Comparison of ENCODE assay signal across 8 cellular contexts in the genomic region with DNA sequence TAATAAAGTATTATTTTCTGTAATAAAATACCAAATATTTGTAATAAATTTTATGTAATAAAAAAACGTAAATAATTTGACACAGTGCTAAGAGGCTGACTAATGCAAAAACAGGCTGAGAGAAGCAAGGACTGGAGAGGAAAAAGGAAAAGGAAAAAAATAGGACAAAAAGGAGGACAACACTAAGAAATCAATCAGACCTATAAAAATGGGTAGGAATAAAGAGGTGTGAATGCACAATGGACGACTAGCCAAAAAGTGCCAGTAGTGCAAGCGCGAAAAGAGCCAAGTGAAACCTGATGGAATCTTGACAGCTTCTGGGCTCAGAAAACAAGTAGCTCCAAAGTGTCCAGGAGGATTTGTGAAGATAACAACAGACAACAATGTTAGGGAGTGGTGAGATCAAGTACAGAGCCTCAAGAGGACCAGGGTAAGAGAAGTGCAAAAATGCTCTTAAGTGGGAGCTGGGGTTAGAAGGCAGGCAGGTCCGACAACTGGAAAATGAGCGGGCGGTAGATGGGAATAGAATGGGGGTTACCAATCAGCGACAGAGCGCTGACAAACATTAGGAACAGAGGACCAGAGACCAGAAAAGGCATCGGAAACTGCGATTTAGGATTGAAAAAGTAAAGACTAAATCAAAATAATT. TPM values are rescaled to one million over a fixed set of nuclear protein-coding genes. Genes with fewer than 3 reads are reported as not detected.
DNase-seq lines count a peak whose midpoint lies in the region; ATAC-seq, FAIRE-seq and TF ChIP-seq lines count a peak whose summit lies in the region.

No MANE protein-coding gene starts in this region.

- 0 out of 2 replicates have a peak, but pooled peaks cover 7% of the 10 kb centered on the region for H4K20me1 ChIP-seq in HepG2 (ENCODE audit: insufficient read depth, low read length)

- H3K36me3 ChIP-seq in BJ (ENCODE audit: control insufficient read depth, insufficient read depth, low read length) (no peaks in the 10 kb centered on the region), HepG2 (replicated peaks in 1 of 2; ENCODE audit: control insufficient read depth in 1 of 2, insufficient read depth in 2 of 2, low read length in 2 of 2) (no peaks in the 10 kb centered on the region), transverse colon (no peaks in the 10 kb centered on the region)

- WGBS in HepG2 (ENCODE audit: low lambda C conversion rate) = 2% methylated on average over 11 of the region's 11 CpGs
- WGBS in transverse colon (ENCODE audit: low coverage in 1 of 2), 2 donors = 8 to 17% methylated on average over 6 to 11 of the region's 11 CpGs

- TF ChIP-seq CTCF in BJ (IDR thresholded peaks at IDR 0.05; ENCODE audit: insufficient read depth, low read depth, low read length) (no peak), cardiac fibroblast (IDR thresholded peaks at IDR 0.05; ENCODE audit: low read depth, low read length) (no peak), HepG2 (CRISPR knock-in tag; IDR thresholded peaks at IDR 0.05) (no peak), transverse colon (IDR thresholded peaks at IDR 0.05) (no peak)

- H3K9ac ChIP-seq in HepG2 (ENCODE audit: insufficient read depth, low read depth, low read length) = peak overlapping the region; percentile 92

- TF ChIP-seq EP300 in HepG2 (IDR thresholded peaks at IDR 0.05; ENCODE audit: low read depth in 2 of 2, low read length in 2 of 2) = no peak
- TF ChIP-seq EP300 in HepG2 (CRISPR knock-in tag; IDR thresholded peaks at IDR 0.05; ENCODE audit: borderline replicate concordance) = no peak
- no peak for TF ChIP-seq EP300 in transverse colon (IDR thresholded peaks at IDR 0.05; ENCODE audit: low read depth)

- in situ Hi-C loops in HepG2 (cut with HindIII; ENCODE audit: extremely low pct_ligation_motif_present, low pct_unique_long_range_greater_than_20kb) = no loop called here
- in situ Hi-C loops in transverse colon (cut with MboI; ENCODE audit: low pct_ligation_motif_present in 1 of 4, low pct_unique_long_range_greater_than_20kb in 1 of 4, low sequenced_read_pairs in 3 of 4) = loop anchor here in 2 of 4 donors (10.0 kb wide), 2 partner anchors 91 to 109 kb away; partner anchors contain the start of gene MRPS33 (in 1 of the 2)

- no peak for TF ChIP-seq RAD21 in HepG2 (CRISPR knock-in tag; IDR thresholded peaks at IDR 0.05)

- H3K9me3 ChIP-seq in HepG2 (ENCODE audit: low read length) (no peaks in the 10 kb centered on the region), transverse colon (no peaks in the 10 kb centered on the region)

- DNase-seq in BJ (ENCODE audit: low read depth) = no peak
- peak; percentile 6 to 52 for DNase-seq in Kasumi-1 (lab: John Stamatoyannopoulos, UW)
- peak; percentile 28 to 35 for DNase-seq in cardiac fibroblast (ENCODE audit: low read depth in 2 of 2)
- DNase-seq in HepG2 (ENCODE audit: low spot score) = no peak
- no peak for DNase-seq in transverse colon
- DNase-seq in activated CD4-positive, alpha-beta T cell treated with anti-CD3 and anti-CD28 coated beads, Interleukin-2, amount 50 U/mL, for 4 hours = no peak

- TF ChIP-seq POLR2A in HepG2 (IDR thresholded peaks at IDR 0.05; ENCODE audit: insufficient read depth in 1 of 2, low read depth in 2 of 2, low read length in 2 of 2) = no peak
- TF ChIP-seq POLR2A in transverse colon (IDR thresholded peaks at IDR 0.05) = no peak

- no peaks in the 10 kb centered on the region for H3K27me3 ChIP-seq in BJ (ENCODE audit: control insufficient read depth, insufficient read depth, low read length)
- no peaks in the 10 kb centered on the region; a peak in 1 of 5 replicates for H3K27me3 ChIP-seq in HepG2 (ENCODE audit: control insufficient read depth in 1 of 2, insufficient read depth in 2 of 2, low read length in 2 of 2)
- H3K27me3 ChIP-seq in transverse colon = no peaks in the 10 kb centered on the region

- H2AFZ ChIP-seq in HepG2 (ENCODE audit: low read length) = no peak overlapping the region

- CTCF ChIA-PET in BJ (lab: Yijun Ruan, JAX) = interaction anchor here (1.7 kb wide), 1 partner anchor 112 kb away, joined by 8 read pairs; no protein-coding TSS in a partner anchor
- CTCF ChIA-PET in HepG2 (lab: Yijun Ruan, JAX; ENCODE audit: low intra/inter-chr PET ratio, low total read pairs) = no interaction called here

- peak overlapping the region; percentile 89 for H3K4me3 ChIP-seq in BJ (ENCODE audit: low read depth, low read length)
- peak overlapping the region; percentile 83 to 90 for H3K4me3 ChIP-seq in cardiac fibroblast (replicated peaks in 1 of 2; ENCODE audit: low read depth in 2 of 2, low read length in 2 of 2)
- peak overlapping the region; percentile 84 to 92 (median 90) for H3K4me3 ChIP-seq in HepG2 (replicated peaks in 1 of 3; ENCODE audit: insufficient read depth in 1 of 3, low read depth in 2 of 3, low read length in 3 of 3)
- H3K4me3 ChIP-seq in transverse colon = peak overlapping the region; percentile 61 to 100 (median 98)

- H3K4me1 ChIP-seq in HepG2 (ENCODE audit: insufficient read depth, low read length) = peaks cover 45% of the 10 kb centered on the region
- H3K4me1 ChIP-seq in transverse colon = peaks cover 8 to 38% (median 15%) of the 10 kb centered on the region in 4 donors

- peaks cover 53% of the 10 kb centered on the region for H3K79me2 ChIP-seq in HepG2 (ENCODE audit: insufficient read depth, low read length)

- no TSS peak for BruUV-seq in HepG2 (replicated peaks; lab: Mats Ljungman, UMichigan)

- no peak for FAIRE-seq in HepG2 (lab: Jason Lieb, UNC)

- H3K27ac ChIP-seq in HepG2 (ENCODE audit: extremely low read length, insufficient read depth, low read length) (peak overlapping the region; percentile 97), transverse colon (peak overlapping the region; percentile 94 to 100 (median 98))

- POLR2A ChIA-PET in BJ (lab: Charles Lee) (interaction anchor here (0.7 kb wide), 1 partner anchor 113 kb away, joined by 3 read pairs; no protein-coding TSS in a partner anchor), HepG2 (lab: Yijun Ruan, JAX) (interaction anchor here (0.9 to 2.4 kb wide), 8 partner anchors 10 to 179 kb away, joined by 3 to 22 read pairs (median 6); partner anchors contain the start of gene MRPS33)

- peak overlapping the region; percentile 97 for H3K4me2 ChIP-seq in HepG2 (ENCODE audit: low read depth, low read length)

- ATAC-seq in GM19455 (IDR thresholded peaks at IDR 0.05; ENCODE audit: unreplicated experiment) = peak; percentile 5
- peak; percentile 54 for ATAC-seq in HepG2
- ATAC-seq in GM19023 (IDR thresholded peaks at IDR 0.05; ENCODE audit: unreplicated experiment) = no peak

- intact Hi-C loops in HepG2 (cut with micrococcal nuclease; ENCODE audit: unreplicated experiment) = loop anchor here (1.0 to 5.0 kb wide), 4 partner anchors 41 to 112 kb away; partner anchors contain the start of gene MRPS33
- intact Hi-C loops in transverse colon (cut with DNase I; ENCODE audit: low total_unique reads) = no loop called here

TF ChIP-seq in HepG2, 621 proteins besides CTCF, POLR2A, EP300 and RAD21 (continues in another document):
- no peak for TF ChIP-seq ZC3H13 (CRISPR knock-in tag; IDR thresholded peaks at IDR 0.05)
- TF ChIP-seq, protein P1, sequence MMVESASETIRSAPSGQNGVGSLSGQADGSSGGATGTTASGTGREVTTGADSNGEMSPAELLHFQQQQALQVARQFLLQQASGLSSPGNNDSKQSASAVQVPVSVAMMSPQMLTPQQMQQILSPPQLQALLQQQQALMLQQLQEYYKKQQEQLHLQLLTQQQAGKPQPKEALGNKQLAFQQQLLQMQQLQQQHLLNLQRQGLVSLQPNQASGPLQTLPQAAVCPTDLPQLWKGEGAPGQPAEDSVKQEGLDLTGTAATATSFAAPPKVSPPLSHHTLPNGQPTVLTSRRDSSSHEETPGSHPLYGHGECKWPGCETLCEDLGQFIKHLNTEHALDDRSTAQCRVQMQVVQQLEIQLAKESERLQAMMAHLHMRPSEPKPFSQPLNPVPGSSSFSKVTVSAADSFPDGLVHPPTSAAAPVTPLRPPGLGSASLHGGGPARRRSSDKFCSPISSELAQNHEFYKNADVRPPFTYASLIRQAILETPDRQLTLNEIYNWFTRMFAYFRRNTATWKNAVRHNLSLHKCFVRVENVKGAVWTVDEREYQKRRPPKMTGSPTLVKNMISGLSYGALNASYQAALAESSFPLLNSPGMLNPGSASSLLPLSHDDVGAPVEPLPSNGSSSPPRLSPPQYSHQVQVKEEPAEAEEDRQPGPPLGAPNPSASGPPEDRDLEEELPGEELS (CRISPR knock-in tag; IDR thresholded peaks at IDR 0.05) = peak; percentile 19; the same call in 1 of the 2 replicates

RNA-seq across cellular contexts. Expression of gene BRAF, which starts 1.2 kb away (rescaled TPM):
- 8.9 and 16.6 TPM in 2 replicates for polyA plus RNA-seq in BJ (2011; rRNA removed)
- 30.8 and 32.7 TPM in 2 replicates for polyA minus RNA-seq in BJ (2011; rRNA and poly(A)+ RNA removed)
- total RNA-seq in HepG2 (2016; rRNA removed; fragmentation: Illumina TruSeq; extraction: Trizol) = 13.4 and 14.0 TPM in 2 replicates
- 22.5 and 25.2 TPM in 2 replicates for total RNA-seq in HepG2 (2016; cell fraction: cytosol; rRNA removed; fragmentation: Illumina TruSeq; extraction: Trizol; ENCODE audit: low read depth)
- total RNA-seq in HepG2 (2016; cell fraction: insoluble cytoplasmic fraction; rRNA removed; fragmentation: Illumina TruSeq; extraction: Trizol) = 12.1 and 13.9 TPM in 2 replicates
- total RNA-seq in HepG2 (2016; cell fraction: membrane; rRNA removed; fragmentation: Illumina TruSeq; extraction: Trizol) = 14.4 and 19.6 TPM in 2 replicates
- 33.7 and 34.1 TPM in 2 replicates for total RNA-seq in HepG2 (2016; cell fraction: nucleus; rRNA removed; fragmentation: Illumina TruSeq; extraction: Trizol)
- 10.1 and 12.5 TPM in 2 replicates for polyA plus RNA-seq in HepG2 (2011; rRNA removed)
- polyA plus RNA-seq in HepG2 (2011; cell fraction: cytosol; rRNA removed) = 5.2 and 8.2 TPM in 2 replicates
- 11.9 and 15.4 TPM in 2 replicates for polyA plus RNA-seq in HepG2 (2011; cell fraction: nucleus; rRNA removed)
- 7.5 and 9.3 TPM in 2 replicates for polyA plus RNA-seq in HepG2 (2012)
- 2.9 and 3.9 TPM in 2 replicates for polyA plus RNA-seq in HepG2 (2016; cell fraction: cytosol; fragmentation: Illumina TruSeq; extraction: Trizol; ENCODE audit: low read depth)
- 7.0 and 8.0 TPM in 2 replicates for polyA plus RNA-seq in HepG2 (2016; cell fraction: insoluble cytoplasmic fraction; fragmentation: Illumina TruSeq; extraction: Trizol; ENCODE audit: low read depth)
- 4.3 and 6.0 TPM in 2 replicates for polyA plus RNA-seq in HepG2 (2016; cell fraction: membrane; fragmentation: Illumina TruSeq; extraction: Trizol; ENCODE audit: low read depth)
- 12.8 and 14.4 TPM in 2 replicates for polyA plus RNA-seq in HepG2 (2016; cell fraction: nucleus; fragmentation: Illumina TruSeq; extraction: Trizol; ENCODE audit: insufficient read depth, low read depth)
- polyA minus RNA-seq in HepG2 (2011; rRNA and poly(A)+ RNA removed; ENCODE audit: low replicate concordance) = 23.3 and 34.0 TPM in 2 replicates
- 20.0 and 26.5 TPM in 2 replicates for polyA minus RNA-seq in HepG2 (2011; cell fraction: cytosol; rRNA and poly(A)+ RNA removed)
- 109 and 113 TPM in 2 replicates for polyA minus RNA-seq in HepG2 (2011; cell fraction: nucleus; rRNA and poly(A)+ RNA removed)
- total RNA-seq in transverse colon = 10 to 100 TPM; 20.9 to 51.8 (median 34.8) TPM

Comparison
In these comparisons a context has a peak if more than half of its experiments do, and no peak if none do; other contexts are left out.
1. DNase-seq: peak in Kasumi-1 (2 of 2) and cardiac fibroblast (2 of 2); none in BJ (single experiment), HepG2 (single experiment), transverse colon (single experiment) and activated CD4-positive, alpha-beta T cell treated with anti-CD3 and anti-CD28 coated beads, Interleukin-2, amount 50 U/mL, for 4 hours (0 of 2).
2. Peak in every context shown above with its lines, with median percentiles within 50 percentile points of each other: H3K4me3 ChIP-seq.